In genomic region chr20:7916648-7917047, GRCh38 we compare ENCODE assay signal across 12 cellular contexts. TPM values are rescaled to one million over a fixed set of nuclear protein-coding genes. Genes with fewer than 3 reads are reported as not detected.
"Had no signal": no experiment of that assay in that cellular context is flagged by ENCODE, and none has a peak within 500 bp of the region (broad histone marks: within the 10 kb centered on the region; RNA-seq: fewer than 3 reads in every experiment).

No MANE protein-coding gene starts in this region.

- H2AFZ ChIP-seq: GM23248, GM23338 had no signal

- H3K4me2 ChIP-seq: GM23338 had no signal

- H3K9me3 ChIP-seq: HAP-1 had no signal

- H3K36me3 ChIP-seq: HAP-1 had no signal

- FAIRE-seq: H1, H54 had no signal

- H3K27ac ChIP-seq: GM23248 had no signal

- DNase-seq: GM23248, GOT3, H7, H9, HCEC 1CT, HFFc6 had no signal

- H3K9ac ChIP-seq: GM23248 had no signal

- H3K4me1 ChIP-seq: HAP-1 had no signal

- H3K4me3 ChIP-seq: GM23248, GM23338, HAP-1 had no signal

- ATAC-seq: GM23338, HCT116 had no signal

RNA-seq across cellular contexts. Expression of gene HAO1, which starts 23.6 kb away (rescaled TPM):
- total RNA-seq: GM23248, GM23338, H1, H4, H7, H9, HFFc6 had no signal
- polyA plus RNA-seq: GM23248, GM23338, H1 had no signal
